Comparison of ENCODE assay signal across 28 cellular contexts in genomic region chr16:23682181-23682580, GRCh38. TPM values are rescaled to one million over a fixed set of nuclear protein-coding genes. Genes with fewer than 3 reads are reported as not detected.
A peak's percentile ranks its signal among the peaks of the same experiment; 100 is the strongest.
DNase-seq lines count a peak whose midpoint lies in the region; TF ChIP-seq lines count a peak whose summit lies in the region.
"Had no signal": no experiment of that assay in that cellular context is flagged by ENCODE, and none has a peak within 500 bp of the region (broad histone marks: within the 10 kb centered on the region; RNA-seq: fewer than 3 reads in every experiment).

No MANE protein-coding gene starts in this region.

- no peak overlapping the region for H3K9ac ChIP-seq in GM23248
- H3K9ac ChIP-seq in SK-N-MC (ENCODE audit: insufficient read length) = peak overlapping the region; percentile 89
- H3K9ac ChIP-seq: parathyroid adenoma had no signal

- H3K9me3 ChIP-seq in GM23248 (ENCODE audit: low read depth) = no peaks in the 10 kb centered on the region
- H3K9me3 ChIP-seq in SK-N-MC (ENCODE audit: low read depth, low read length) = no peaks in the 10 kb centered on the region
- H3K9me3 ChIP-seq: BE2C, gastroesophageal sphincter, MG63, sigmoid colon, suprapubic skin, uterus had no signal

- H4K20me1 ChIP-seq in GM23248 (ENCODE audit: insufficient read depth) = no peaks in the 10 kb centered on the region

- H2AFZ ChIP-seq in GM23248 = no peak overlapping the region
- H2AFZ ChIP-seq: GM23338, parathyroid adenoma had no signal

- H3K4me2 ChIP-seq in GM23248 (ENCODE audit: unreplicated experiment) = no peak overlapping the region
- H3K4me2 ChIP-seq: GM23338 had no signal

- in situ Hi-C loops in GM23248 (cut with MboI) = loop anchor here (25.0 kb wide), 1 partner anchor 830 kb away; no protein-coding TSS in a partner anchor

- no peaks in the 10 kb centered on the region; the same call in 1 of the 2 replicates for H3F3A ChIP-seq in GM23248 (ENCODE audit: insufficient read depth)

- DNase-seq in SIG-M5 treated with dmso at 0.1 percent for 504 hours (lab: John Stamatoyannopoulos, UW; ENCODE audit: unreplicated experiment) (peak; percentile 54), SIG-M5 (lab: John Stamatoyannopoulos, UW) (no peak), GM23248 (peak; percentile 19), SK-N-MC (ENCODE audit: low read depth, low spot score) (peak; percentile 64), fibroblast of the aortic adventitia (ENCODE audit: low read depth) (peak; percentile 68), HPDE6-E6E7 (ENCODE audit: extremely low spot score) (no peak), activated gamma-delta T cell treated with Interleukin-2 at 50 U/mL for 16 hours (no peak), NCI-H524 treated with DMSO at 0.1 percent for 48 hours (lab: John Stamatoyannopoulos, UW) (no peak)
- DNase-seq: amniotic stem cell, BE2C, Calu3, MG63, naive B cell, NCI-H1694 treated with DMSO at 0.1 percent for 48 hours, NCI-H774, sigmoid colon, uterus had no signal

- H3K36me3 ChIP-seq in GM23248 (ENCODE audit: low read depth) (peaks cover 18% of the 10 kb centered on the region), SK-N-MC (ENCODE audit: insufficient read depth, low read length) (peaks cover 72% of the 10 kb centered on the region)
- H3K36me3 ChIP-seq: uterus had no signal

- H3K4me3 ChIP-seq in GM23248 = no peak overlapping the region
- peak overlapping the region; percentile 86 for H3K4me3 ChIP-seq in SK-N-MC
- no peak overlapping the region for H3K4me3 ChIP-seq in fibroblast of the aortic adventitia (ENCODE audit: low read depth, low read length)
- H3K4me3 ChIP-seq: cardiac muscle cell, gastroesophageal sphincter, MG63, sigmoid colon, suprapubic skin, uterus had no signal

- no peak overlapping the region for H3K27ac ChIP-seq in GM23248
- H3K27ac ChIP-seq in SK-N-MC = peak overlapping the region; percentile 54
- H3K27ac ChIP-seq: 22Rv1, cardiac muscle cell, gastroesophageal sphincter, parathyroid adenoma, sigmoid colon, suprapubic skin, uterus had no signal

- no peaks in the 10 kb centered on the region for H3K27me3 ChIP-seq in GM23248 (replicated peaks; ENCODE audit: insufficient read depth)
- H3K27me3 ChIP-seq: BE2C, cardiac muscle cell, gastroesophageal sphincter, MG63, sigmoid colon, suprapubic skin, uterus had no signal

- H3K4me1 ChIP-seq in GM23248 (ENCODE audit: insufficient read depth) = peaks cover 18% of the 10 kb centered on the region; the same call in 1 of the 2 replicates
- H3K4me1 ChIP-seq: parathyroid adenoma, uterus had no signal

- TF ChIP-seq CTCF in fibroblast of the aortic adventitia (IDR thresholded peaks at IDR 0.05; ENCODE audit: insufficient read depth, low read length) = no peak

- H3K9me2 ChIP-seq in GM23248 (ENCODE audit: insufficient read depth) = no peaks in the 10 kb centered on the region

- 100% methylated on average over 1 of the region's 1 CpG for WGBS in GM23248 (ENCODE audit: low coverage in 1 of 2, low lambda C conversion rate in 2 of 2, missing lambda C conversion rate in 2 of 2), 2 experiments

- H3K79me2 ChIP-seq in GM23248 (ENCODE audit: insufficient read depth) = peaks cover 64% of the 10 kb centered on the region
- H3K79me2 ChIP-seq: parathyroid adenoma had no signal

RNA-seq across cellular contexts. Expression of gene PLK1, which starts 3.5 kb away (rescaled TPM):
- 17.2 and 20.0 TPM in 2 replicates for total RNA-seq in GM23248 (2014; rRNA removed; shearing (Covaris generic))
- polyA plus RNA-seq in GM23248 (2016; fragmentation: Nextera tagmentation; extraction: Ambion mirVana) = 32.7 and 34.6 TPM in 2 replicates
- total RNA-seq in fibroblast of the aortic adventitia (ENCODE audit: low replicate concordance) = 6.2 and 16.8 TPM in 2 replicates

RNA-seq across cellular contexts. Expression of gene ERN2, which starts 30.8 kb away (rescaled TPM):
- not detected in 2 replicates for total RNA-seq in GM23248 (2014; rRNA removed; shearing (Covaris generic))
- polyA plus RNA-seq in GM23248 (2016; fragmentation: Nextera tagmentation; extraction: Ambion mirVana) = not detected in 2 replicates
- total RNA-seq in fibroblast of the aortic adventitia (ENCODE audit: low replicate concordance) = not detected in 2 replicates
- total RNA-seq: activated T-helper 17 cell treated with anti-CD3 and anti-CD28 coated beads, Interleukin-2, amount 50 U/mL, for 72 hours; dermis microvascular lymphatic vessel endothelial cell; endothelial cell of umbilical vein; kidney epithelial cell; RPMI7951 had no signal

RNA-seq across cellular contexts. Expression of gene DCTN5, which starts 40.9 kb away (rescaled TPM):
- 38.2 and 41.9 TPM in 2 replicates for total RNA-seq in GM23248 (2014; rRNA removed; shearing (Covaris generic))
- polyA plus RNA-seq in GM23248 (2016; fragmentation: Nextera tagmentation; extraction: Ambion mirVana) = 47.6 and 49.7 TPM in 2 replicates
- total RNA-seq in fibroblast of the aortic adventitia (ENCODE audit: low replicate concordance) = 22.5 and 54.8 TPM in 2 replicates

RNA-seq across cellular contexts. Expression of gene PALB2, which starts 41.1 kb away (rescaled TPM):
- total RNA-seq in GM23248 (2014; rRNA removed; shearing (Covaris generic)) = 5.4 and 15.3 TPM in 2 replicates
- 7.8 and 8.5 TPM in 2 replicates for polyA plus RNA-seq in GM23248 (2016; fragmentation: Nextera tagmentation; extraction: Ambion mirVana)
- 19.2 and 19.4 TPM in 2 replicates for total RNA-seq in fibroblast of the aortic adventitia (ENCODE audit: low replicate concordance)

Comparison
In these comparisons a context has a peak if more than half of its experiments do, and no peak if none do; other contexts are left out.
1. DNase-seq: peak in SIG-M5 treated with dmso at 0.1 percent for 504 hours (single experiment), GM23248 (single experiment), SK-N-MC (single experiment) and fibroblast of the aortic adventitia (single experiment); none in SIG-M5 (single experiment), HPDE6-E6E7 (single experiment), activated gamma-delta T cell treated with Interleukin-2 at 50 U/mL for 16 hours (single experiment) and NCI-H524 treated with DMSO at 0.1 percent for 48 hours (single experiment).